In the genomic region with DNA sequence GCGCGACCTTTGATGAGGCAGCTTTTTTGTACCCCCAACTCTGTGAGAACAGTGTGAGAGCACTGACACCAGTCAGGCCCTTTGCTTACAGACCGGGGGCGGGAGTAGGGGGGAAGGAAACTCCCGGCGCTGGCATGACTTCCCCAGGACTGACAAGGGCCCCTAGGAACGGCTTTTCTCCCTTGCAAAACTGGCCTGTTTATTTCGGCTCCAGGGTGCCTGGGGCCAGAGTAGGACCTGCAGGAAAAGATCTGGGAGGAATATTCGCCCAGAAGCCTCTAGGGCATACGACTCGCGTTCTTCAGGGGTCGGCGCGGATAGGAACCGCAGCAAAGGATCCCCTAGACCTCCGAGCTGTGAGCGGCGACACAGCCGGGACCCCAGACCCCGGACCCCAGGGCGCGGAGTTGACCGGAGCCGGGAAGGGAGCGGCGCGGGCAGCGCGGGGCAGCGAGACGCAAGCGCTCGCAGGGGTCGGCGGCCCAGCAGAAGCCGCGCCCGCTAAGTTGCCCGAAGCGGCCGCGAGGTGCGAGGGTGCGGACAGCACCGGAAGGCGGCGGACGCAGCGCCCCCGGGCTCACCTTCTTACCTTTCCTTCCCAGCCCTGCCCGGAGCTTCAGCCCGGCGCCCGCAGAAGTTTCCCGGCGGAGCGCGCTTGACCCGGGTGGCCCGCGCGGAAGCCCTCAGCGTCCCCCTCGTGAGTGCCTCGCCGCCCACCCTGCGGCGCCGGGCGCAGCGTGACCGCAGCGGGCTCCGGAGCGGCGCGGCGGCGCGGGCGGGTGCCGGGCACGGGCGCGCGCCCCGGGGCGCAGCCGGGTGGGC, we compare ENCODE assay signal across 8 cellular contexts. TPM values are rescaled to one million over a fixed set of nuclear protein-coding genes. Genes with fewer than 3 reads are reported as not detected.
DNase-seq lines count a peak whose midpoint lies in the region; ATAC-seq, FAIRE-seq and TF ChIP-seq lines count a peak whose summit lies in the region.

A gene with protein sequence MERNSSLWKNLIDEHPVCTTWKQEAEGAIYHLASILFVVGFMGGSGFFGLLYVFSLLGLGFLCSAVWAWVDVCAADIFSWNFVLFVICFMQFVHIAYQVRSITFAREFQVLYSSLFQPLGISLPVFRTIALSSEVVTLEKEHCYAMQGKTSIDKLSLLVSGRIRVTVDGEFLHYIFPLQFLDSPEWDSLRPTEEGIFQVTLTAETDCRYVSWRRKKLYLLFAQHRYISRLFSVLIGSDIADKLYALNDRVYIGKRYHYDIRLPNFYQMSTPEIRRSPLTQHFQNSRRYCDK (minus strand): TSS at position 771 of the 822 bp plus-strand sequence. CDS start 18,105 bp downstream, outside the sequence.

- intact Hi-C loops in left lung (cut with DNase I): no loop called here
- intact Hi-C loops in CD4-positive, alpha-beta T cell (cut with DNase I, micrococcal nuclease): no loop called here

- H3K4me3 Mint-ChIP-seq in chondrocyte (ENCODE audit: unreplicated experiment): peak within 1 kb of the TSS; percentile 72
- H3K4me3 Mint-ChIP-seq in CD4-positive, alpha-beta T cell: no peak within 1 kb of the TSS

- DNase-seq in AG04449 (ENCODE audit: low read depth, low spot score): no peak
- DNase-seq in GM12891 (ENCODE audit: insufficient read length, low spot score): peak; percentile 30
- DNase-seq in NCI-H1930 (lab: John Stamatoyannopoulos, UW): peak; percentile 15 to 31
- no peak for DNase-seq in chondrocyte (ENCODE audit: low spot score)
- DNase-seq in left lung: peak in 1 of 2 donors; percentile 79
- no peak for DNase-seq in CD4-positive, alpha-beta T cell

- no peaks in the 10 kb centered on the region for H3K36me3 ChIP-seq in left lung
- H3K36me3 ChIP-seq in stomach smooth muscle (ENCODE audit: control insufficient read depth in 2 of 2, insufficient read depth in 2 of 2, low read length in 2 of 2): no peaks in the 10 kb centered on the region

- POLR2A ChIA-PET in AG04449 (lab: Yijun Ruan, JAX): no interaction called here
- POLR2A ChIA-PET in CD4-positive, alpha-beta T cell (lab: Charles Lee): no interaction called here

- H3K36me3 Mint-ChIP-seq in chondrocyte (ENCODE audit: low read depth): no peaks in the 10 kb centered on the region
- H3K36me3 Mint-ChIP-seq in CD4-positive, alpha-beta T cell (ENCODE audit: low read depth): no peaks in the 10 kb centered on the region

- TF ChIP-seq CTCF in AG04449 (IDR thresholded peaks at IDR 0.05; ENCODE audit: insufficient read depth, low read length, missing control alignments) (peak; percentile 2), chondrocyte (IDR thresholded peaks at IDR 0.05) (peak; percentile 41), left lung (IDR thresholded peaks at IDR 0.05) (no peak)
- no peak for TF ChIP-seq CTCF in CD4-positive, alpha-beta T cell (IDR thresholded peaks at IDR 0.05)

- H3K4me3 ChIP-seq in AG04449 (ENCODE audit: low read depth, low read length) (peak within 1 kb of the TSS; percentile 72), left lung (peak within 1 kb of the TSS; percentile 21 to 29), stomach smooth muscle (ENCODE audit: low read length in 2 of 2) (peak within 1 kb of the TSS; percentile 43 to 62)

- ATAC-seq in left lung (peak; percentile 73), HG03108 (IDR thresholded peaks at IDR 0.05; ENCODE audit: unreplicated experiment) (no peak)
- no peak for ATAC-seq in CD4-positive, alpha-beta T cell (ENCODE audit: poor library complexity)

- H3K4me1 Mint-ChIP-seq in chondrocyte (ENCODE audit: low read depth): peaks cover 19% of the 10 kb centered on the region
- H3K4me1 Mint-ChIP-seq in CD4-positive, alpha-beta T cell (ENCODE audit: low read depth): no peaks in the 10 kb centered on the region

- H3K4me1 ChIP-seq in left lung (peaks cover 0 to 6% of the 10 kb centered on the region in 2 donors), stomach smooth muscle (ENCODE audit: control insufficient read depth, insufficient read depth, low read length) (peaks cover 6% of the 10 kb centered on the region)

- no peak within 1 kb of the TSS for H3K9ac ChIP-seq in stomach smooth muscle (ENCODE audit: low read length in 2 of 2)

- no peaks in the 10 kb centered on the region for H3K9me3 Mint-ChIP-seq in chondrocyte (ENCODE audit: low read depth)
- no peaks in the 10 kb centered on the region for H3K9me3 Mint-ChIP-seq in CD4-positive, alpha-beta T cell

- no peak for FAIRE-seq in GM12891 (lab: Jason Lieb, UNC)

- H3K9me3 ChIP-seq in left lung (no peaks in the 10 kb centered on the region), stomach smooth muscle (ENCODE audit: control insufficient read depth in 2 of 2, low read length in 2 of 2) (no peaks in the 10 kb centered on the region)
- H3K9me3 ChIP-seq in CD4-positive, alpha-beta T cell (ENCODE audit: control insufficient read depth, low read length): no peaks in the 10 kb centered on the region

- H3K27ac Mint-ChIP-seq in chondrocyte (ENCODE audit: unreplicated experiment): peak within 1 kb of the TSS; percentile 53
- H3K27ac Mint-ChIP-seq in CD4-positive, alpha-beta T cell: no peak within 1 kb of the TSS

- CTCF ChIA-PET in AG04449 (lab: Yijun Ruan, JAX): interaction anchor here (1.2 to 1.6 kb wide), 2 partner anchors 12 to 31 kb away, joined by 3 to 5 read pairs; no protein-coding TSS in a partner anchor
- CTCF ChIA-PET in CD4-positive, alpha-beta T cell (lab: Charles Lee): no interaction called here

- peaks cover 29 to 84% of the 10 kb centered on the region in 2 donors for H3K27me3 ChIP-seq in left lung
- peaks cover 17 to 28% of the 10 kb centered on the region in 2 donors for H3K27me3 ChIP-seq in stomach smooth muscle (ENCODE audit: control insufficient read depth in 1 of 2, insufficient read depth in 2 of 2, low read length in 2 of 2)
- H3K27me3 ChIP-seq in CD4-positive, alpha-beta T cell (ENCODE audit: control insufficient read depth, insufficient read depth, low read length): peaks cover 45% of the 10 kb centered on the region

- H3K27ac ChIP-seq in left lung (no peak within 1 kb of the TSS), stomach smooth muscle (ENCODE audit: low read length) (no peak within 1 kb of the TSS)
- H3K27ac ChIP-seq in CD4-positive, alpha-beta T cell (ENCODE audit: low read depth, low read length): no peak within 1 kb of the TSS

- H3K27me3 Mint-ChIP-seq in chondrocyte (ENCODE audit: low read depth): no peaks in the 10 kb centered on the region
- H3K27me3 Mint-ChIP-seq in CD4-positive, alpha-beta T cell: peaks cover 67% of the 10 kb centered on the region

- no peak for TF ChIP-seq POLR2A in GM12891 (IDR thresholded peaks at IDR 0.05; ENCODE audit: low read depth, low read length)

TF ChIP-seq in GM12891, 5 proteins besides CTCF, POLR2A, EP300 and RAD21:
- TF ChIP-seq POU2F2 (IDR thresholded peaks at IDR 0.05; ENCODE audit: low read depth, low read length): no peak
- no peak for TF ChIP-seq TAF1 (IDR thresholded peaks at IDR 0.05; ENCODE audit: low read depth, low read length)
- no peak for TF ChIP-seq SPI1 (IDR thresholded peaks at IDR 0.05; ENCODE audit: low read depth, low read length)
- no peak for TF ChIP-seq PAX5 (IDR thresholded peaks at IDR 0.05; ENCODE audit: insufficient read depth, low read length, severe bottlenecking)
- TF ChIP-seq POLR2AphosphoS5 (IDR thresholded peaks at IDR 0.05; ENCODE audit: low read depth, low read length): no peak
TF ChIP-seq in GM12891: peak in this region for 0.

RNA-seq across cellular contexts. Expression of the gene that starts here (rescaled TPM):
- polyA plus RNA-seq in GM12891 (2012; ENCODE audit: low read depth, missing spikeins): 0.27 TPM
- 2.6 to 4.6 TPM (median 3.4 TPM) in 3 replicates for total RNA-seq in chondrocyte
- total RNA-seq in left lung: under 1 TPM; 0.41 to 0.71 TPM
- total RNA-seq in CD4-positive, alpha-beta T cell: not detected

Comparison
In these comparisons a context has a peak if more than half of its experiments do, and no peak if none do; other contexts are left out.
1. Peak in ATAC-seq and H3K4me3 ChIP-seq in left lung; RNA of the gene not detected or under 1 TPM.
2. DNase-seq: peak in GM12891 (single experiment) and NCI-H1930 (2 of 2); none in AG04449 (single experiment), chondrocyte (single experiment) and CD4-positive, alpha-beta T cell (0 of 10).
3. CTCF ChIP-seq: peak in AG04449 (single experiment) and chondrocyte (single experiment); none in left lung (0 of 2) and CD4-positive, alpha-beta T cell (single experiment).
4. Peak in every context shown above with its lines, with median percentiles within 50 percentile points of each other: H3K4me3 ChIP-seq.